In genomic region chr5:142813208-142813607, GRCh38 we compare ENCODE assay signal across 15 cellular contexts.
"Had no signal": no experiment of that assay in that cellular context is flagged by ENCODE, and none has a peak within 500 bp of the region (broad histone marks: within the 10 kb centered on the region; RNA-seq: fewer than 3 reads in every experiment).

No MANE protein-coding gene starts in this region.

- H3K4me3 ChIP-seq: SJSA1 had no signal

- H3K9me3 Mint-ChIP-seq: activated naive CD8-positive, alpha-beta T cell treated with anti-CD3 and anti-CD28 coated beads for 36 hours; natural killer cell; stimulated activated naive CD8-positive, alpha-beta T cell treated with anti-CD3 and anti-CD28 coated beads, Interleukin-15, amount 100 ng/mL, for 72 hours; T-helper 2 cell treated with Interferon-gamma antibody and Interleukin-4, amounts not matched to agents 5 μg/mL and 100 μg/mL, for 36 hours had no signal

- FAIRE-seq: kidney had no signal

- H3K27me3 Mint-ChIP-seq: activated naive CD8-positive, alpha-beta T cell treated with anti-CD3 and anti-CD28 coated beads for 36 hours; stimulated activated naive CD8-positive, alpha-beta T cell treated with anti-CD3 and anti-CD28 coated beads, Interleukin-15, amount 100 ng/mL, for 72 hours had no signal

- H3K9me3 ChIP-seq: SJSA1 had no signal

- ATAC-seq: natural killer cell; stimulated activated naive CD8-positive, alpha-beta T cell treated with anti-CD3 and anti-CD28 coated beads, Interleukin-15, amount 100 ng/mL, for 72 hours had no signal

- H3K27ac Mint-ChIP-seq: activated naive CD8-positive, alpha-beta T cell treated with anti-CD3 and anti-CD28 coated beads for 36 hours; T-helper 2 cell treated with Interferon-gamma antibody and Interleukin-4, amounts not matched to agents 5 μg/mL and 100 μg/mL, for 36 hours had no signal

- H3K36me3 Mint-ChIP-seq: natural killer cell had no signal

- DNase-seq: activated CD4-positive, alpha-beta T cell treated with anti-CD3 and anti-CD28 coated beads for 1 hour; activated CD4-positive, alpha-beta T cell treated with anti-CD3 and anti-CD28 coated beads, Interleukin-2, amount 50 U/mL, for 48 hours; activated gamma-delta T cell treated with Interleukin-2 at 50 U/mL for 16 hours; activated naive CD8-positive, alpha-beta T cell treated with anti-CD3 and anti-CD28 coated beads for 36 hours; activated T-cell treated with anti-CD3 and anti-CD28 coated beads, Interleukin-2, amount 50 U/mL, for 48 hours; anterior cingulate cortex; foreskin melanocyte; kidney; natural killer cell; stimulated activated CD4-positive, alpha-beta T cell treated with anti-CD3 and anti-CD28 coated beads, Interleukin-2, amount 100 ng/mL, for 48 hours; stimulated activated naive CD8-positive, alpha-beta T cell treated with anti-CD3 and anti-CD28 coated beads, Interleukin-15, amount 100 ng/mL, for 72 hours; SW 1271; trophoblast cell had no signal

- H3K27ac ChIP-seq: SJSA1 had no signal

- H3K27me3 ChIP-seq: SJSA1 had no signal

- H3K4me3 Mint-ChIP-seq: activated naive CD8-positive, alpha-beta T cell treated with anti-CD3 and anti-CD28 coated beads for 36 hours; natural killer cell; stimulated activated naive CD8-positive, alpha-beta T cell treated with anti-CD3 and anti-CD28 coated beads, Interleukin-15, amount 100 ng/mL, for 72 hours; T-helper 2 cell treated with Interferon-gamma antibody and Interleukin-4, amounts not matched to agents 5 μg/mL and 100 μg/mL, for 36 hours had no signal

- H3K36me3 ChIP-seq: SJSA1 had no signal
